Comparison of ENCODE assay signal across 1 cellular context in the genomic region with DNA sequence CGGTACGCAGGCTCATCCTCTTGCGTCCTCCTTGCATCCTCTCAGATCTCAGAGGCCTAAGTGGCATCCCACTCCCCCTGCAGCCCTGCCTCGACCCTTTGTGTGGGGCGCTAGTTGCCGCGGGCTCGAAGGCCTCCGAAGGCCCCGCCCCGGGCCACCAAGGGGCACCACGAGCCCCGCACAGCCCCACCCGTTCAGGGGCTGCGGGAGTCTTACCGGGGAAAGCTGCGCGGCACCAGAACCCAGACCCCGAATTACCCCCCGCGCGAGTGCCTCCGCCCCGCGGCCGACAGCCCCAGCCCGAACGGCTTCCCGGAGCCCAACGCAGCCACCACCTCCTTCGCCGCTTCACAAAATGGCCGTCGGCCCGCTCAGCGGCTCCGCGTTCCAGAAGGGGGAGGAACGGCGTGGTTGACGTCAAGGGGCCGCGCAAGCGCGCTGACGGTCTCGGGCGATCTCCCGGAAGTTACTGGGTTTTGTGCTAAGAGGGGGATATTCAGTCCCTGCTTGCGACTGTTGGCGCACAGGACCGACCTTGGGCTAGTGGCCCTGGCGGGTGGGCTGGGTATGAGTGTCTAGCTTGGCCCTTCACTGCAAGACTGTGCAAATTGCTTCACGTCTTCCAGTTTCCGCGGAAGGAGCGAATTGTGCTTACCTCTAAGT.
A peak's percentile ranks its signal among the peaks of the same experiment; 100 is the strongest.
TF ChIP-seq lines count a peak whose summit lies in the region.

A gene (minus strand): TSS at position 357 of the 663 bp plus-strand sequence. CDS start 31,977 bp downstream, outside the sequence.
A gene with protein sequence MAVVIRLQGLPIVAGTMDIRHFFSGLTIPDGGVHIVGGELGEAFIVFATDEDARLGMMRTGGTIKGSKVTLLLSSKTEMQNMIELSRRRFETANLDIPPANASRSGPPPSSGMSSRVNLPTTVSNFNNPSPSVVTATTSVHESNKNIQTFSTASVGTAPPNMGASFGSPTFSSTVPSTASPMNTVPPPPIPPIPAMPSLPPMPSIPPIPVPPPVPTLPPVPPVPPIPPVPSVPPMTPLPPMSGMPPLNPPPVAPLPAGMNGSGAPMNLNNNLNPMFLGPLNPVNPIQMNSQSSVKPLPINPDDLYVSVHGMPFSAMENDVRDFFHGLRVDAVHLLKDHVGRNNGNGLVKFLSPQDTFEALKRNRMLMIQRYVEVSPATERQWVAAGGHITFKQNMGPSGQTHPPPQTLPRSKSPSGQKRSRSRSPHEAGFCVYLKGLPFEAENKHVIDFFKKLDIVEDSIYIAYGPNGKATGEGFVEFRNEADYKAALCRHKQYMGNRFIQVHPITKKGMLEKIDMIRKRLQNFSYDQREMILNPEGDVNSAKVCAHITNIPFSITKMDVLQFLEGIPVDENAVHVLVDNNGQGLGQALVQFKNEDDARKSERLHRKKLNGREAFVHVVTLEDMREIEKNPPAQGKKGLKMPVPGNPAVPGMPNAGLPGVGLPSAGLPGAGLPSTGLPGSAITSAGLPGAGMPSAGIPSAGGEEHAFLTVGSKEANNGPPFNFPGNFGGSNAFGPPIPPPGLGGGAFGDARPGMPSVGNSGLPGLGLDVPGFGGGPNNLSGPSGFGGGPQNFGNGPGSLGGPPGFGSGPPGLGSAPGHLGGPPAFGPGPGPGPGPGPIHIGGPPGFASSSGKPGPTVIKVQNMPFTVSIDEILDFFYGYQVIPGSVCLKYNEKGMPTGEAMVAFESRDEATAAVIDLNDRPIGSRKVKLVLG (minus strand): TSS at position 357 of the 663 bp plus-strand sequence. CDS start 9,578 bp downstream, outside the sequence.

TF ChIP-seq in K562, 482 proteins besides CTCF, POLR2A, EP300 and RAD21 (continued from another document):
- TF ChIP-seq RFX5 (IDR thresholded peaks at IDR 0.05; ENCODE audit: low read depth, low read length): no peak
- TF ChIP-seq, protein P1, sequence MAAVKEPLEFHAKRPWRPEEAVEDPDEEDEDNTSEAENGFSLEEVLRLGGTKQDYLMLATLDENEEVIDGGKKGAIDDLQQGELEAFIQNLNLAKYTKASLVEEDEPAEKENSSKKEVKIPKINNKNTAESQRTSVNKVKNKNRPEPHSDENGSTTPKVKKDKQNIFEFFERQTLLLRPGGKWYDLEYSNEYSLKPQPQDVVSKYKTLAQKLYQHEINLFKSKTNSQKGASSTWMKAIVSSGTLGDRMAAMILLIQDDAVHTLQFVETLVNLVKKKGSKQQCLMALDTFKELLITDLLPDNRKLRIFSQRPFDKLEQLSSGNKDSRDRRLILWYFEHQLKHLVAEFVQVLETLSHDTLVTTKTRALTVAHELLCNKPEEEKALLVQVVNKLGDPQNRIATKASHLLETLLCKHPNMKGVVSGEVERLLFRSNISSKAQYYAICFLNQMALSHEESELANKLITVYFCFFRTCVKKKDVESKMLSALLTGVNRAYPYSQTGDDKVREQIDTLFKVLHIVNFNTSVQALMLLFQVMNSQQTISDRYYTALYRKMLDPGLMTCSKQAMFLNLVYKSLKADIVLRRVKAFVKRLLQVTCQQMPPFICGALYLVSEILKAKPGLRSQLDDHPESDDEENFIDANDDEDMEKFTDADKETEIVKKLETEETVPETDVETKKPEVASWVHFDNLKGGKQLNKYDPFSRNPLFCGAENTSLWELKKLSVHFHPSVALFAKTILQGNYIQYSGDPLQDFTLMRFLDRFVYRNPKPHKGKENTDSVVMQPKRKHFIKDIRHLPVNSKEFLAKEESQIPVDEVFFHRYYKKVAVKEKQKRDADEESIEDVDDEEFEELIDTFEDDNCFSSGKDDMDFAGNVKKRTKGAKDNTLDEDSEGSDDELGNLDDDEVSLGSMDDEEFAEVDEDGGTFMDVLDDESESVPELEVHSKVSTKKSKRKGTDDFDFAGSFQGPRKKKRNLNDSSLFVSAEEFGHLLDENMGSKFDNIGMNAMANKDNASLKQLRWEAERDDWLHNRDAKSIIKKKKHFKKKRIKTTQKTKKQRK (IDR thresholded peaks at IDR 0.05; ENCODE audit: borderline replicate concordance, low read depth, low read length): no peak
- TF ChIP-seq, protein P2, sequence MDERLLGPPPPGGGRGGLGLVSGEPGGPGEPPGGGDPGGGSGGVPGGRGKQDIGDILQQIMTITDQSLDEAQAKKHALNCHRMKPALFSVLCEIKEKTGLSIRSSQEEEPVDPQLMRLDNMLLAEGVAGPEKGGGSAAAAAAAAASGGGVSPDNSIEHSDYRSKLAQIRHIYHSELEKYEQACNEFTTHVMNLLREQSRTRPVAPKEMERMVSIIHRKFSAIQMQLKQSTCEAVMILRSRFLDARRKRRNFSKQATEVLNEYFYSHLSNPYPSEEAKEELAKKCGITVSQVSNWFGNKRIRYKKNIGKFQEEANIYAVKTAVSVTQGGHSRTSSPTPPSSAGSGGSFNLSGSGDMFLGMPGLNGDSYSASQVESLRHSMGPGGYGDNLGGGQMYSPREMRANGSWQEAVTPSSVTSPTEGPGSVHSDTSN (CRISPR knock-in tag; IDR thresholded peaks at IDR 0.05; ENCODE audit: low read depth): no peak
- TF ChIP-seq, protein P2 (tag; conservative IDR thresholded peaks at IDR 0.05; ENCODE audit: low read depth): no peak
- TF ChIP-seq, protein P3, sequence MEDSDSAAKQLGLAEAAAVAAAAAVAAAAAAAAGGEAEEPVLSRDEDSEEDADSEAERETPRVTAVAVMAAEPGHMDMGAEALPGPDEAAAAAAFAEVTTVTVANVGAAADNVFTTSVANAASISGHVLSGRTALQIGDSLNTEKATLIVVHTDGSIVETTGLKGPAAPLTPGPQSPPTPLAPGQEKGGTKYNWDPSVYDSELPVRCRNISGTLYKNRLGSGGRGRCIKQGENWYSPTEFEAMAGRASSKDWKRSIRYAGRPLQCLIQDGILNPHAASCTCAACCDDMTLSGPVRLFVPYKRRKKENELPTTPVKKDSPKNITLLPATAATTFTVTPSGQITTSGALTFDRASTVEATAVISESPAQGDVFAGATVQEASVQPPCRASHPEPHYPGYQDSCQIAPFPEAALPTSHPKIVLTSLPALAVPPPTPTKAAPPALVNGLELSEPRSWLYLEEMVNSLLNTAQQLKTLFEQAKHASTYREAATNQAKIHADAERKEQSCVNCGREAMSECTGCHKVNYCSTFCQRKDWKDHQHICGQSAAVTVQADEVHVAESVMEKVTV (CRISPR knock-in tag; IDR thresholded peaks at IDR 0.05): no peak
- peak; percentile 88 for TF ChIP-seq TBP (optimal IDR thresholded peaks at IDR 0.05; ENCODE audit: low read depth, low read length)
- TF ChIP-seq JUND (IDR thresholded peaks at IDR 0.05; ENCODE audit: borderline replicate concordance, low read depth, low read length): peak; percentile 60
- peak; percentile 36; the same call in 1 of the 3 replicates for TF ChIP-seq JUND (tag; IDR thresholded peaks at IDR 0.05; ENCODE audit: borderline replicate concordance, low read depth, low read length)
- TF ChIP-seq, protein P4, sequence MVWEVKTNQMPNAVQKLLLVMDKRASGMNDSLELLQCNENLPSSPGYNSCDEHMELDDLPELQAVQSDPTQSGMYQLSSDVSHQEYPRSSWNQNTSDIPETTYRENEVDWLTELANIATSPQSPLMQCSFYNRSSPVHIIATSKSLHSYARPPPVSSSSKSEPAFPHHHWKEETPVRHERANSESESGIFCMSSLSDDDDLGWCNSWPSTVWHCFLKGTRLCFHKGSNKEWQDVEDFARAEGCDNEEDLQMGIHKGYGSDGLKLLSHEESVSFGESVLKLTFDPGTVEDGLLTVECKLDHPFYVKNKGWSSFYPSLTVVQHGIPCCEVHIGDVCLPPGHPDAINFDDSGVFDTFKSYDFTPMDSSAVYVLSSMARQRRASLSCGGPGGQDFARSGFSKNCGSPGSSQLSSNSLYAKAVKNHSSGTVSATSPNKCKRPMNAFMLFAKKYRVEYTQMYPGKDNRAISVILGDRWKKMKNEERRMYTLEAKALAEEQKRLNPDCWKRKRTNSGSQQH (CRISPR knock-in tag; IDR thresholded peaks at IDR 0.05): no peak
- TF ChIP-seq, protein P5, sequence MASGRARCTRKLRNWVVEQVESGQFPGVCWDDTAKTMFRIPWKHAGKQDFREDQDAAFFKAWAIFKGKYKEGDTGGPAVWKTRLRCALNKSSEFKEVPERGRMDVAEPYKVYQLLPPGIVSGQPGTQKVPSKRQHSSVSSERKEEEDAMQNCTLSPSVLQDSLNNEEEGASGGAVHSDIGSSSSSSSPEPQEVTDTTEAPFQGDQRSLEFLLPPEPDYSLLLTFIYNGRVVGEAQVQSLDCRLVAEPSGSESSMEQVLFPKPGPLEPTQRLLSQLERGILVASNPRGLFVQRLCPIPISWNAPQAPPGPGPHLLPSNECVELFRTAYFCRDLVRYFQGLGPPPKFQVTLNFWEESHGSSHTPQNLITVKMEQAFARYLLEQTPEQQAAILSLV (tag; IDR thresholded peaks at IDR 0.05): no peak
- no peak for TF ChIP-seq HDAC6 (IDR thresholded peaks at IDR 0.05; ENCODE audit: low read depth, low read length)
- TF ChIP-seq KLF6 (CRISPR knock-in tag; IDR thresholded peaks at IDR 0.05; ENCODE audit: borderline replicate concordance): peak; percentile 37; the same call in 1 of the 2 replicates
- TF ChIP-seq SRSF3 (IDR thresholded peaks at IDR 0.05; ENCODE audit: insufficient read depth, low read length): no peak
- TF ChIP-seq, protein P6, sequence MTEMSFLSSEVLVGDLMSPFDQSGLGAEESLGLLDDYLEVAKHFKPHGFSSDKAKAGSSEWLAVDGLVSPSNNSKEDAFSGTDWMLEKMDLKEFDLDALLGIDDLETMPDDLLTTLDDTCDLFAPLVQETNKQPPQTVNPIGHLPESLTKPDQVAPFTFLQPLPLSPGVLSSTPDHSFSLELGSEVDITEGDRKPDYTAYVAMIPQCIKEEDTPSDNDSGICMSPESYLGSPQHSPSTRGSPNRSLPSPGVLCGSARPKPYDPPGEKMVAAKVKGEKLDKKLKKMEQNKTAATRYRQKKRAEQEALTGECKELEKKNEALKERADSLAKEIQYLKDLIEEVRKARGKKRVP (CRISPR knock-in tag; IDR thresholded peaks at IDR 0.05): no peak
